ENCODE assay signal across 21 cellular contexts in genomic region chr3:138724433-138724832, GRCh38.
DNase-seq lines count a peak whose midpoint lies in the region; ATAC-seq and TF ChIP-seq lines count a peak whose summit lies in the region.
"Had no signal": no experiment of that assay in that cellular context is flagged by ENCODE, and none has a peak within 500 bp of the region (broad histone marks: within the 10 kb centered on the region; RNA-seq: fewer than 3 reads in every experiment).

No MANE protein-coding gene starts in this region.

- H3K4me2 ChIP-seq in neural cell (ENCODE audit: low read length): peak overlapping the region; percentile 2
- H3K4me2 ChIP-seq: SK-N-SH had no signal

- no peaks in the 10 kb centered on the region for H3K9me3 Mint-ChIP-seq in activated T-cell treated with anti-CD3 and anti-CD28 coated beads, Interleukin-2, amount 50 U/mL, for 72 hours

- H3F3A ChIP-seq in neural cell (ENCODE audit: insufficient read depth, low read length, poor library complexity, severe bottlenecking): no peaks in the 10 kb centered on the region

- TF ChIP-seq EP300 in neural cell (conservative IDR thresholded peaks at IDR 0.05; ENCODE audit: poor library complexity, severe bottlenecking): peak; percentile 95

- no peaks in the 10 kb centered on the region for H4K20me1 ChIP-seq in neural cell (ENCODE audit: insufficient read depth)

- peaks cover 0 to 2% of the 10 kb centered on the region in 2 donors for H3K36me3 Mint-ChIP-seq in activated T-cell treated with anti-CD3 and anti-CD28 coated beads, Interleukin-2, amount 50 U/mL, for 72 hours (ENCODE audit: insufficient read depth in 2 of 2)

- H3K27ac Mint-ChIP-seq in activated T-cell treated with anti-CD3 and anti-CD28 coated beads, Interleukin-2, amount 50 U/mL, for 72 hours: peak overlapping the region; percentile 21
- H3K27ac Mint-ChIP-seq: B cell had no signal

- in situ Hi-C loops in G401 (cut with HindIII; ENCODE audit: low sequenced_read_pairs): no loop called here

- no peaks in the 10 kb centered on the region for H3K27me3 ChIP-seq in neural cell (ENCODE audit: insufficient read depth, low read depth, low read length)

- no peak for ATAC-seq in activated T-cell treated with anti-CD3 and anti-CD28 coated beads, Interleukin-2, amount 50 U/mL, for 72 hours (replicated peaks in 1 of 2)
- ATAC-seq in HG02763 (IDR thresholded peaks at IDR 0.05; ENCODE audit: unreplicated experiment): no peak
- ATAC-seq: HepG2 had no signal

- DNase-seq in activated T-cell treated with anti-CD3 and anti-CD28 coated beads, Interleukin-2, amount 50 U/mL, for 72 hours: no peak
- DNase-seq in activated T-cell treated with anti-CD3 and anti-CD28 coated beads, Interleukin-2, amount 50 U/mL, for 1 hour: no peak
- DNase-seq in epidermal melanocyte (ENCODE audit: insufficient read length, low spot score) (peak; percentile 22), NCI-H526 (lab: John Stamatoyannopoulos, UW) (no peak), G401 (ENCODE audit: low spot score) (no peak), NCI-H1436 treated with DMSO at 0.1 percent for 48 hours (lab: John Stamatoyannopoulos, UW) (no peak)
- DNase-seq: COR-L47, DMS153, KBM-7, NCI-H187, NCI-H2107, NCI-H226, NCI-H524, SHP77, SK-N-SH had no signal

- no peak for TF ChIP-seq RAD21 in neural cell (conservative IDR thresholded peaks at IDR 0.05)

- no peaks in the 10 kb centered on the region for H3K79me2 ChIP-seq in neural cell (replicated peaks; ENCODE audit: insufficient read depth, low read length)

- no peaks in the 10 kb centered on the region for H3K9me2 ChIP-seq in neural cell (ENCODE audit: insufficient read depth, low read length)
- H3K9me2 ChIP-seq: SK-N-SH had no signal

- H3K27me3 Mint-ChIP-seq in activated T-cell treated with anti-CD3 and anti-CD28 coated beads, Interleukin-2, amount 50 U/mL, for 72 hours (ENCODE audit: low read depth): no peaks in the 10 kb centered on the region
- H3K27me3 Mint-ChIP-seq: B cell had no signal

- no peak overlapping the region for H3K4me3 Mint-ChIP-seq in activated T-cell treated with anti-CD3 and anti-CD28 coated beads, Interleukin-2, amount 50 U/mL, for 72 hours
- H3K4me3 Mint-ChIP-seq: B cell had no signal

- peak overlapping the region; percentile 39 for H3K4me3 ChIP-seq in neural cell (ENCODE audit: low read length)
- H3K4me3 ChIP-seq: GM12878 had no signal

- H3K36me3 ChIP-seq in neural cell (ENCODE audit: insufficient read depth, low read length): no peaks in the 10 kb centered on the region

- H3K9me3 ChIP-seq in neural cell (ENCODE audit: low read length): no peaks in the 10 kb centered on the region
- H3K9me3 ChIP-seq: SK-N-SH had no signal

- peaks cover 21% of the 10 kb centered on the region for H3K4me1 Mint-ChIP-seq in activated T-cell treated with anti-CD3 and anti-CD28 coated beads, Interleukin-2, amount 50 U/mL, for 72 hours (ENCODE audit: low read depth)

- H2AFZ ChIP-seq in neural cell (ENCODE audit: low read depth, low read length): no peak overlapping the region

- peak overlapping the region; percentile 79 for H3K27ac ChIP-seq in neural cell (ENCODE audit: low read length)
- H3K27ac ChIP-seq: 22Rv1 had no signal

- no peak for TF ChIP-seq CTCF in neural cell (IDR thresholded peaks at IDR 0.05; ENCODE audit: poor library complexity, severe bottlenecking)

- peak overlapping the region; percentile 21 for H3K9ac ChIP-seq in neural cell (ENCODE audit: low read length)
- H3K9ac ChIP-seq: SK-N-SH had no signal

TF ChIP-seq in neural cell, 6 proteins besides CTCF, POLR2A, EP300 and RAD21:
- no peak for TF ChIP-seq TAF1 (IDR thresholded peaks at IDR 0.05; ENCODE audit: low read depth)
- peak; percentile 32 for TF ChIP-seq MXI1 (conservative IDR thresholded peaks at IDR 0.05; ENCODE audit: poor library complexity, severe bottlenecking)
- TF ChIP-seq EZH2 (IDR thresholded peaks at IDR 0.05; ENCODE audit: borderline replicate concordance, insufficient read depth, low read length, poor library complexity, severe bottlenecking): no peak
- TF ChIP-seq POLR2AphosphoS5 (IDR thresholded peaks at IDR 0.05): peak; percentile 83
- TF ChIP-seq REST (IDR thresholded peaks at IDR 0.05; ENCODE audit: borderline replicate concordance): peak; percentile 54
